In genomic region chr9:85478847-85479246, GRCh38 we compare ENCODE assay signal across 28 cellular contexts.
"Had no signal": no experiment of that assay in that cellular context is flagged by ENCODE, and none has a peak within 500 bp of the region (broad histone marks: within the 10 kb centered on the region; RNA-seq: fewer than 3 reads in every experiment).

No MANE protein-coding gene starts in this region.

- H3K9me3 ChIP-seq: mucosa of descending colon, neutrophil, pancreas, testis, tibial artery had no signal

- H3K27ac ChIP-seq: epithelial cell of prostate, foreskin keratinocyte, neutrophil, pancreas, skin epidermis, spleen, testis, tibial artery had no signal

- H3K4me3 ChIP-seq: heart right ventricle, lung, mucosa of descending colon, pancreas, skin epidermis, spleen, testis, tibial artery had no signal

- H3K36me3 Mint-ChIP-seq: memory B cell; natural killer cell treated with Interleukin-12 subunit alpha and Interleukin-12 subunit beta and Interleukin-15 and Interleukin-18, amount 100 ng/mL, for 72 hours; stimulated activated memory B cell treated with anti-CD40 and anti-IgM and Interleukin-4, amounts not matched to agents 10 μg/mL and 1 μg/mL and 100 μg/mL, for 72 hours had no signal

- H3K4me3 Mint-ChIP-seq: endodermal cell; memory B cell; mesothelial cell of epicardium; naive B cell; natural killer cell treated with Interleukin-12 subunit alpha and Interleukin-12 subunit beta and Interleukin-15 and Interleukin-18, amount 100 ng/mL, for 72 hours; neural crest cell; stimulated activated memory B cell treated with anti-CD40 and anti-IgM and Interleukin-4, amounts not matched to agents 10 μg/mL and 1 μg/mL and 100 μg/mL, for 72 hours; type B pancreatic cell had no signal

- H3K27me3 ChIP-seq: pancreas, testis, tibial artery had no signal

- H3K4me1 Mint-ChIP-seq: memory B cell; naive B cell; neural crest cell; stimulated activated memory B cell treated with anti-CD40 and anti-IgM and Interleukin-4, amounts not matched to agents 10 μg/mL and 1 μg/mL and 100 μg/mL, for 72 hours had no signal

- H3K9me3 Mint-ChIP-seq: natural killer cell treated with Interleukin-12 subunit alpha and Interleukin-12 subunit beta and Interleukin-15 and Interleukin-18, amount 100 ng/mL, for 72 hours had no signal

- H3K4me1 ChIP-seq: foreskin keratinocyte, pancreas, spleen, testis, tibial artery had no signal

- ATAC-seq: esophagus mucosa; foreskin keratinocyte; left colon; mucosa of descending colon; natural killer cell treated with Interleukin-12 subunit alpha and Interleukin-12 subunit beta and Interleukin-15 and Interleukin-18, amount 100 ng/mL, for 72 hours; pancreas; stimulated activated memory B cell treated with anti-CD40 and anti-IgM and Interleukin-4, amounts not matched to agents 10 μg/mL and 1 μg/mL and 100 μg/mL, for 72 hours; stimulated activated naive CD8-positive, alpha-beta T cell treated with anti-CD3 and anti-CD28 coated beads, Interleukin-15, Interleukin-2, amounts not matched to agents 100 U/mL and 50 U/mL, for 24 hours had no signal

- H3K27ac Mint-ChIP-seq: endodermal cell; memory B cell; mesothelial cell of epicardium; naive B cell; natural killer cell treated with Interleukin-12 subunit alpha and Interleukin-12 subunit beta and Interleukin-15 and Interleukin-18, amount 100 ng/mL, for 72 hours; stimulated activated memory B cell treated with anti-CD40 and anti-IgM and Interleukin-4, amounts not matched to agents 10 μg/mL and 1 μg/mL and 100 μg/mL, for 72 hours; type B pancreatic cell had no signal

- DNase-seq: effector CD8-positive, alpha-beta T cell; endodermal cell; foreskin keratinocyte; glutamatergic neuron; heart right ventricle; hippocampal formation; left colon; mucosa of descending colon; naive B cell; pancreas; retina; spleen; stimulated activated CD4-positive, alpha-beta T cell treated with anti-CD3 and anti-CD28 coated beads, Interleukin-4, amount 100 ng/mL, for 4 hours; stimulated activated naive CD8-positive, alpha-beta T cell treated with anti-CD3 and anti-CD28 coated beads, Interleukin-15, Interleukin-2, amounts not matched to agents 100 U/mL and 50 U/mL, for 24 hours; substantia nigra; testis had no signal
